ENCODE assay signal across 26 cellular contexts in the genomic region with DNA sequence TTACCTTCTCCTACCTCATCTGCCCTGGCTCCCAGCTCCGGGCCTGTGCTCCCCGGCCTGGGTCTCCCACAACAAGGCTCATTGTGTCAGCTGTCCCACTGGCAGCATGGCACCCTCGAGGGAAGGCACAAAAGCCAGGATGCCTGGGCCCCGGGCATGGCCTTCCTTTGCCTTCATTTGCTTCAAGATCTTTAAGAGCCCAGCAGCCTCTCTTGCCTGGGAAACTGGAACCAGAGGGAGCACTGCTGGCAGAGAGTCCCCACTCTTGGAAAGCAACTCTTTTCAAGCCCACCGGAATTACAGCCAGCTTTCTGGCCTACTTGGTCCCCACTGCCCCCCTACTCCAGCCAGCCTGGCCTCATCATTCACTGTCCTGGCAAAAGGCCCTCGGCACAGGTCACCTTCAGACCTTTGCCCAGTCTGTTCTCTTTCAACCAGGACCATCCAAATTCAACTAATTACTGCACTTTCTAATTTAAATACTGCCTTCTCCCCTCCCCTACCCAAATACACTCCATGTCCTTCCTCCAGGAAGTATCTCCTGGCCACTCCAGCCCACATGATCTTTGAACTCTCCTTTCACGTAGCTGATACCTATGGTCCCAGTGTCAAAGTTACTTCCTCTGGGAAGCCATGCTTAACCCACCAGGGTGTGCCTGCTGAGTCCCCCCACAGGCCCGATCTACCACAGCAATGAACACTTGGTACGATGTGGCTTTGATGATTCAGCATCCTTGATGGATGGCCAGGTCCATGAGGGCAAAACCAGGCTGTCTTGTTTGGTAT. TPM values are rescaled to one million over a fixed set of nuclear protein-coding genes. Genes with fewer than 3 reads are reported as not detected.
DNase-seq lines count a peak whose midpoint lies in the region; ATAC-seq, FAIRE-seq and TF ChIP-seq lines count a peak whose summit lies in the region.
"Had no signal": no experiment of that assay in that cellular context is flagged by ENCODE, and none has a peak within 500 bp of the region (broad histone marks: within the 10 kb centered on the region; RNA-seq: fewer than 3 reads in every experiment).

No MANE protein-coding gene starts in this region.

- no peaks in the 10 kb centered on the region for H3K9me3 ChIP-seq in kidney (ENCODE audit: control insufficient read depth in 1 of 2, low read length in 2 of 2)
- H3K9me3 ChIP-seq: sigmoid colon had no signal

- TF ChIP-seq POLR2A in GM12891 (IDR thresholded peaks at IDR 0.05; ENCODE audit: low read depth, low read length), result no peak

- no peak overlapping the region for H2AFZ ChIP-seq in GM23338

- no peak overlapping the region for H3K27ac ChIP-seq in GM23338 (ENCODE audit: low read depth)
- peak overlapping the region; percentile 5 to 15 for H3K27ac ChIP-seq in kidney (ENCODE audit: low read depth in 2 of 2, low read length in 2 of 2)
- H3K27ac ChIP-seq: epithelial cell of prostate, sigmoid colon, VCaP had no signal

- H3F3A ChIP-seq in GM23338 (replicated peaks; ENCODE audit: low read depth), result 0 out of 2 replicates have a peak, but pooled peaks cover 5% of the 10 kb centered on the region

- 0 out of 2 replicates have a peak, but pooled peaks cover 2% of the 10 kb centered on the region for H3K79me2 ChIP-seq in GM23338 (replicated peaks; ENCODE audit: insufficient read depth)

- H3K9me3 Mint-ChIP-seq in GM23338 (no peaks in the 10 kb centered on the region), progenitor cell of endocrine pancreas (ENCODE audit: low read depth) (no peaks in the 10 kb centered on the region)
- H3K9me3 Mint-ChIP-seq in activated T-helper 17 cell treated with anti-CD3 and anti-CD28 coated beads, Interleukin-2, amount 50 U/mL, for 72 hours, result no peaks in the 10 kb centered on the region
- H3K9me3 Mint-ChIP-seq: activated naive CD4-positive, alpha-beta T cell treated with anti-CD3 and anti-CD28 coated beads for 36 hours; dendritic cell treated with granulocyte-macrophage colony-stimulating factor and Interleukin-4, amounts not matched to agents 40 ng/mL and 50 ng/mL, for 4 days; stimulated activated naive CD8-positive, alpha-beta T cell treated with anti-CD3 and anti-CD28 coated beads, Interleukin-15, amount 100 ng/mL, for 72 hours; type B pancreatic cell had no signal

- H3K4me1 ChIP-seq in GM23338 (ENCODE audit: insufficient read depth) (peaks cover 5% of the 10 kb centered on the region; the same call in 1 of the 2 replicates), kidney (ENCODE audit: control insufficient read depth in 1 of 2, insufficient read depth in 1 of 2, low read depth in 1 of 2, low read length in 2 of 2) (peaks cover 20 to 26% of the 10 kb centered on the region in 2 donors)

- no peak overlapping the region for H3K4me3 Mint-ChIP-seq in GM23338
- H3K4me3 Mint-ChIP-seq in activated T-helper 17 cell treated with anti-CD3 and anti-CD28 coated beads, Interleukin-2, amount 50 U/mL, for 72 hours, result no peak overlapping the region
- no peak overlapping the region for H3K4me3 Mint-ChIP-seq in progenitor cell of endocrine pancreas (ENCODE audit: low read depth)
- H3K4me3 Mint-ChIP-seq: activated naive CD4-positive, alpha-beta T cell treated with anti-CD3 and anti-CD28 coated beads for 36 hours; B cell; dendritic cell treated with granulocyte-macrophage colony-stimulating factor and Interleukin-4, amounts not matched to agents 40 ng/mL and 50 ng/mL, for 4 days; stimulated activated naive CD8-positive, alpha-beta T cell treated with anti-CD3 and anti-CD28 coated beads, Interleukin-15, amount 100 ng/mL, for 72 hours; type B pancreatic cell had no signal

- H4K20me1 ChIP-seq in GM23338 (replicated peaks; ENCODE audit: insufficient read depth), result no peaks in the 10 kb centered on the region

- no peak for DNase-seq in GM23338 (ENCODE audit: low spot score)
- DNase-seq in kidney, result no peak
- no peak for DNase-seq in progenitor cell of endocrine pancreas (ENCODE audit: low spot score, unreplicated experiment)
- no peak for DNase-seq in DMS79 treated with DMSO at 0.1 percent for 48 hours (lab: John Stamatoyannopoulos, UW)
- no peak for DNase-seq in GM12891 (ENCODE audit: insufficient read length, low spot score)
- DNase-seq in dermis blood vessel endothelial cell, result no peak
- DNase-seq: activated CD4-positive, alpha-beta T cell treated with anti-CD3 and anti-CD28 coated beads, Interleukin-2, amount 50 U/mL, for 48 hours; activated naive CD4-positive, alpha-beta T cell treated with anti-CD3 and anti-CD28 coated beads for 36 hours; activated T-cell treated with anti-CD3 and anti-CD28 coated beads for 4 hours; GOT3; NCI-H1417; NCI-H526 treated with DMSO at 0.1 percent for 48 hours; occipital lobe; SIG-M5; sigmoid colon; stimulated activated naive CD8-positive, alpha-beta T cell treated with anti-CD3 and anti-CD28 coated beads, Interleukin-15, amount 100 ng/mL, for 72 hours; T-helper 2 cell had no signal

- no peak overlapping the region for H3K9ac ChIP-seq in kidney (ENCODE audit: low read length in 2 of 2)

- no peaks in the 10 kb centered on the region for H3K36me3 Mint-ChIP-seq in GM23338 (ENCODE audit: low read depth)
- H3K36me3 Mint-ChIP-seq in activated T-helper 17 cell treated with anti-CD3 and anti-CD28 coated beads, Interleukin-2, amount 50 U/mL, for 72 hours (ENCODE audit: low read depth), result peaks cover 4% of the 10 kb centered on the region
- H3K36me3 Mint-ChIP-seq in progenitor cell of endocrine pancreas (ENCODE audit: insufficient read depth), result no peaks in the 10 kb centered on the region
- H3K36me3 Mint-ChIP-seq: type B pancreatic cell had no signal

- H3K4me2 ChIP-seq in GM23338, result no peak overlapping the region

- ATAC-seq in GM23338 (no peak), GM21390 (IDR thresholded peaks at IDR 0.05; ENCODE audit: unreplicated experiment) (no peak)
- no peak for ATAC-seq in activated T-helper 17 cell treated with anti-CD3 and anti-CD28 coated beads, Interleukin-2, amount 50 U/mL, for 72 hours (replicated peaks)
- ATAC-seq: stimulated activated naive CD8-positive, alpha-beta T cell treated with anti-CD3 and anti-CD28 coated beads, Interleukin-15, amount 100 ng/mL, for 72 hours had no signal

- no peak overlapping the region for H3K4me3 ChIP-seq in GM23338
- H3K4me3 ChIP-seq in kidney (ENCODE audit: low read length in 2 of 2), result no peak overlapping the region
- H3K4me3 ChIP-seq: sigmoid colon had no signal

- TF ChIP-seq CTCF in GM23338 (conservative IDR thresholded peaks at IDR 0.05; ENCODE audit: low read depth in 2 of 2) (no peak), kidney (IDR thresholded peaks at IDR 0.05; ENCODE audit: borderline replicate concordance, extremely low read depth, insufficient read depth) (no peak), progenitor cell of endocrine pancreas (IDR thresholded peaks at IDR 0.05; ENCODE audit: unreplicated experiment) (no peak)

- intact Hi-C loops in kidney (cut with DNase I), result no loop called here

- H3K27me3 Mint-ChIP-seq in GM23338 (ENCODE audit: insufficient read depth, low read depth, poor library complexity), result peaks cover 10% of the 10 kb centered on the region
- no peaks in the 10 kb centered on the region for H3K27me3 Mint-ChIP-seq in activated T-helper 17 cell treated with anti-CD3 and anti-CD28 coated beads, Interleukin-2, amount 50 U/mL, for 72 hours
- H3K27me3 Mint-ChIP-seq in progenitor cell of endocrine pancreas, result no peaks in the 10 kb centered on the region
- H3K27me3 Mint-ChIP-seq: B cell; dendritic cell treated with granulocyte-macrophage colony-stimulating factor and Interleukin-4, amounts not matched to agents 40 ng/mL and 50 ng/mL, for 4 days; stimulated activated naive CD8-positive, alpha-beta T cell treated with anti-CD3 and anti-CD28 coated beads, Interleukin-15, amount 100 ng/mL, for 72 hours; type B pancreatic cell had no signal

- H3K27ac Mint-ChIP-seq in GM23338 (peak overlapping the region; percentile 78), progenitor cell of endocrine pancreas (peak overlapping the region; percentile 75)
- peak overlapping the region; percentile 47 for H3K27ac Mint-ChIP-seq in activated T-helper 17 cell treated with anti-CD3 and anti-CD28 coated beads, Interleukin-2, amount 50 U/mL, for 72 hours
- H3K27ac Mint-ChIP-seq: activated naive CD4-positive, alpha-beta T cell treated with anti-CD3 and anti-CD28 coated beads for 36 hours; B cell; type B pancreatic cell had no signal

- no peak for FAIRE-seq in kidney (lab: Jason Lieb, UNC)
- FAIRE-seq in GM12891 (lab: Jason Lieb, UNC), result no peak
- FAIRE-seq: frontal cortex, G401.6 had no signal

- H3K9me2 ChIP-seq in GM23338 (ENCODE audit: insufficient read depth), result no peaks in the 10 kb centered on the region

- peaks cover 9% of the 10 kb centered on the region for H3K4me1 Mint-ChIP-seq in GM23338
- peaks cover 14% of the 10 kb centered on the region for H3K4me1 Mint-ChIP-seq in activated T-helper 17 cell treated with anti-CD3 and anti-CD28 coated beads, Interleukin-2, amount 50 U/mL, for 72 hours
- peaks cover 13% of the 10 kb centered on the region for H3K4me1 Mint-ChIP-seq in progenitor cell of endocrine pancreas (ENCODE audit: low read depth)

- H3K27me3 ChIP-seq in GM23338 (ENCODE audit: insufficient read depth), result no peaks in the 10 kb centered on the region
- H3K27me3 ChIP-seq: sigmoid colon had no signal

- no peaks in the 10 kb centered on the region for H3K36me3 ChIP-seq in GM23338 (ENCODE audit: insufficient read depth)
- peaks cover 5% of the 10 kb centered on the region in 2 donors for H3K36me3 ChIP-seq in kidney (ENCODE audit: control insufficient read depth in 1 of 2, insufficient read depth in 2 of 2, low read length in 2 of 2)

RNA-seq across cellular contexts. Expression of a gene that starts 8.9 kb away (rescaled TPM):
- 14.4 and 23.9 TPM in 2 replicates for total RNA-seq in GM23338 (2014; rRNA removed; shearing (Covaris generic))
- polyA plus RNA-seq in GM23338 (2016; fragmentation: Nextera tagmentation; extraction: Ambion mirVana), result 6.5 and 7.0 TPM in 2 replicates
- 10 to 100 TPM; 16.0 to 28.5 TPM for total RNA-seq in activated T-helper 17 cell treated with anti-CD3 and anti-CD28 coated beads, Interleukin-2, amount 50 U/mL, for 72 hours
- total RNA-seq in kidney, result 43.2 TPM
- polyA plus RNA-seq in kidney (ENCODE audit: insufficient read depth, low read depth, low replicate concordance), result 31.1 TPM
- 38.4 and 42.2 TPM in 2 replicates for total RNA-seq in progenitor cell of endocrine pancreas
- 14.4 TPM for polyA plus RNA-seq in GM12891 (2012; ENCODE audit: low read depth, missing spikeins)
- 14.1 and 31.0 TPM in 2 replicates for total RNA-seq in dermis blood vessel endothelial cell

RNA-seq across cellular contexts. Expression of a gene that starts 24.2 kb away (rescaled TPM):
- total RNA-seq in GM23338 (2014; rRNA removed; shearing (Covaris generic)), result 19.1 and 19.4 TPM in 2 replicates
- polyA plus RNA-seq in GM23338 (2016; fragmentation: Nextera tagmentation; extraction: Ambion mirVana) (7.8 and 8.3 TPM in 2 replicates), kidney (ENCODE audit: insufficient read depth, low read depth, low replicate concordance) (38.5 TPM)
- total RNA-seq in activated T-helper 17 cell treated with anti-CD3 and anti-CD28 coated beads, Interleukin-2, amount 50 U/mL, for 72 hours, result 10 to 100 TPM; 18.7 to 24.2 TPM
- total RNA-seq in kidney (29.0 TPM), progenitor cell of endocrine pancreas (36.1 and 36.2 TPM in 2 replicates), dermis blood vessel endothelial cell (15.3 and 25.5 TPM in 2 replicates)
- 11.4 TPM for polyA plus RNA-seq in GM12891 (2012; ENCODE audit: low read depth, missing spikeins)

RNA-seq across cellular contexts. Expression of a gene that starts 38.9 kb away (rescaled TPM):
- total RNA-seq in GM23338 (2014; rRNA removed; shearing (Covaris generic)), result 54.1 and 57.9 TPM in 2 replicates
- polyA plus RNA-seq in GM23338 (2016; fragmentation: Nextera tagmentation; extraction: Ambion mirVana) (47.5 and 50.3 TPM in 2 replicates), kidney (ENCODE audit: insufficient read depth, low read depth, low replicate concordance) (54.7 TPM)
- total RNA-seq in activated T-helper 17 cell treated with anti-CD3 and anti-CD28 coated beads, Interleukin-2, amount 50 U/mL, for 72 hours, result 10 to 100 TPM; 44.8 to 60.9 TPM
- total RNA-seq in kidney (39.9 TPM), progenitor cell of endocrine pancreas (33.7 TPM in 2 replicates), dermis blood vessel endothelial cell (41.0 and 104 TPM in 2 replicates)
- polyA plus RNA-seq in GM12891 (2012; ENCODE audit: low read depth, missing spikeins), result 56.9 TPM

RNA-seq across cellular contexts. Expression of a gene that starts 55.4 kb away (rescaled TPM):
- total RNA-seq in GM23338 (2014; rRNA removed; shearing (Covaris generic)), result 14.6 and 23.5 TPM in 2 replicates
- polyA plus RNA-seq in GM23338 (2016; fragmentation: Nextera tagmentation; extraction: Ambion mirVana), result 15.1 and 19.2 TPM in 2 replicates
- total RNA-seq in activated T-helper 17 cell treated with anti-CD3 and anti-CD28 coated beads, Interleukin-2, amount 50 U/mL, for 72 hours, result 10 to 100 TPM in 1 of 2 donors, 1 to 10 TPM in 1; 6.3 to 15.6 TPM
- 20.6 TPM for total RNA-seq in kidney
- polyA plus RNA-seq in kidney (ENCODE audit: insufficient read depth, low read depth, low replicate concordance), result 59.9 TPM
- total RNA-seq in progenitor cell of endocrine pancreas, result 14.7 and 18.0 TPM in 2 replicates
- 9.4 TPM for polyA plus RNA-seq in GM12891 (2012; ENCODE audit: low read depth, missing spikeins)
- 21.4 and 37.3 TPM in 2 replicates for total RNA-seq in dermis blood vessel endothelial cell
